Comparison of ENCODE assay signal across 1 cellular context in genomic region chr10:97318772-97319651, GRCh38.
TF ChIP-seq lines count a peak whose summit lies in the region.

A gene with protein sequence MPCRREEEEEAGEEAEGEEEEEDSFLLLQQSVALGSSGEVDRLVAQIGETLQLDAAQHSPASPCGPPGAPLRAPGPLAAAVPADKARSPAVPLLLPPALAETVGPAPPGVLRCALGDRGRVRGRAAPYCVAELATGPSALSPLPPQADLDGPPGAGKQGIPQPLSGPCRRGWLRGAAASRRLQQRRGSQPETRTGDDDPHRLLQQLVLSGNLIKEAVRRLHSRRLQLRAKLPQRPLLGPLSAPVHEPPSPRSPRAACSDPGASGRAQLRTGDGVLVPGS (plus strand): TSS chr10:97319271. CDS start chr10:97319454, 183 bp downstream.

TF ChIP-seq in HepG2, 621 proteins besides CTCF, POLR2A, EP300 and RAD21 (continued from another document and continues in another):
- no peak for TF ChIP-seq ZBTB39 (CRISPR knock-in tag; IDR thresholded peaks at IDR 0.05)
- no peak for TF ChIP-seq ZMYM4 (CRISPR knock-in tag; IDR thresholded peaks at IDR 0.05)
- no peak for TF ChIP-seq EZH2 (conservative IDR thresholded peaks at IDR 0.05; ENCODE audit: low read depth, low read length)
- no peak for TF ChIP-seq SNRNP70 (IDR thresholded peaks at IDR 0.05; ENCODE audit: low read depth, low read length)
- peak; percentile 7 for TF ChIP-seq AGO1 (IDR thresholded peaks at IDR 0.05; ENCODE audit: low read depth, low read length, poor library complexity, severe bottlenecking)
- TF ChIP-seq CCAR2 (optimal IDR thresholded peaks at IDR 0.05; ENCODE audit: low read depth, low read length), result no peak
- no peak for TF ChIP-seq SOX6 (IDR thresholded peaks at IDR 0.05)
- TF ChIP-seq SOX6 (CRISPR knock-in tag; IDR thresholded peaks at IDR 0.05), result peak; percentile 90
- TF ChIP-seq, protein P1, sequence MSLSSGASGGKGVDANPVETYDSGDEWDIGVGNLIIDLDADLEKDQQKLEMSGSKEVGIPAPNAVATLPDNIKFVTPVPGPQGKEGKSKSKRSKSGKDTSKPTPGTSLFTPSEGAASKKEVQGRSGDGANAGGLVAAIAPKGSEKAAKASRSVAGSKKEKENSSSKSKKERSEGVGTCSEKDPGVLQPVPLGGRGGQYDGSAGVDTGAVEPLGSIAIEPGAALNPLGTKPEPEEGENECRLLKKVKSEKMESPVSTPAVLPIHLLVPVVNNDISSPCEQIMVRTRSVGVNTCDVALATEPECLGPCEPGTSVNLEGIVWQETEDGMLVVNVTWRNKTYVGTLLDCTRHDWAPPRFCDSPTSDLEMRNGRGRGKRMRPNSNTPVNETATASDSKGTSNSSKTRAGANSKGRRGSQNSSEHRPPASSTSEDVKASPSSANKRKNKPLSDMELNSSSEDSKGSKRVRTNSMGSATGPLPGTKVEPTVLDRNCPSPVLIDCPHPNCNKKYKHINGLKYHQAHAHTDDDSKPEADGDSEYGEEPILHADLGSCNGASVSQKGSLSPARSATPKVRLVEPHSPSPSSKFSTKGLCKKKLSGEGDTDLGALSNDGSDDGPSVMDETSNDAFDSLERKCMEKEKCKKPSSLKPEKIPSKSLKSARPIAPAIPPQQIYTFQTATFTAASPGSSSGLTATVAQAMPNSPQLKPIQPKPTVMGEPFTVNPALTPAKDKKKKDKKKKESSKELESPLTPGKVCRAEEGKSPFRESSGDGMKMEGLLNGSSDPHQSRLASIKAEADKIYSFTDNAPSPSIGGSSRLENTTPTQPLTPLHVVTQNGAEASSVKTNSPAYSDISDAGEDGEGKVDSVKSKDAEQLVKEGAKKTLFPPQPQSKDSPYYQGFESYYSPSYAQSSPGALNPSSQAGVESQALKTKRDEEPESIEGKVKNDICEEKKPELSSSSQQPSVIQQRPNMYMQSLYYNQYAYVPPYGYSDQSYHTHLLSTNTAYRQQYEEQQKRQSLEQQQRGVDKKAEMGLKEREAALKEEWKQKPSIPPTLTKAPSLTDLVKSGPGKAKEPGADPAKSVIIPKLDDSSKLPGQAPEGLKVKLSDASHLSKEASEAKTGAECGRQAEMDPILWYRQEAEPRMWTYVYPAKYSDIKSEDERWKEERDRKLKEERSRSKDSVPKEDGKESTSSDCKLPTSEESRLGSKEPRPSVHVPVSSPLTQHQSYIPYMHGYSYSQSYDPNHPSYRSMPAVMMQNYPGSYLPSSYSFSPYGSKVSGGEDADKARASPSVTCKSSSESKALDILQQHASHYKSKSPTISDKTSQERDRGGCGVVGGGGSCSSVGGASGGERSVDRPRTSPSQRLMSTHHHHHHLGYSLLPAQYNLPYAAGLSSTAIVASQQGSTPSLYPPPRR (CRISPR knock-in tag; IDR thresholded peaks at IDR 0.05; ENCODE audit: borderline replicate concordance), result no peak
- peak; percentile 67; the same call in 1 of the 2 replicates for TF ChIP-seq RFXAP (CRISPR knock-in tag; IDR thresholded peaks at IDR 0.05; ENCODE audit: borderline replicate concordance)
- no peak for TF ChIP-seq MEF2D (CRISPR knock-in tag; IDR thresholded peaks at IDR 0.05)
- no peak for TF ChIP-seq MYNN (CRISPR knock-in tag; IDR thresholded peaks at IDR 0.05; ENCODE audit: low read depth)
- TF ChIP-seq, protein P2, sequence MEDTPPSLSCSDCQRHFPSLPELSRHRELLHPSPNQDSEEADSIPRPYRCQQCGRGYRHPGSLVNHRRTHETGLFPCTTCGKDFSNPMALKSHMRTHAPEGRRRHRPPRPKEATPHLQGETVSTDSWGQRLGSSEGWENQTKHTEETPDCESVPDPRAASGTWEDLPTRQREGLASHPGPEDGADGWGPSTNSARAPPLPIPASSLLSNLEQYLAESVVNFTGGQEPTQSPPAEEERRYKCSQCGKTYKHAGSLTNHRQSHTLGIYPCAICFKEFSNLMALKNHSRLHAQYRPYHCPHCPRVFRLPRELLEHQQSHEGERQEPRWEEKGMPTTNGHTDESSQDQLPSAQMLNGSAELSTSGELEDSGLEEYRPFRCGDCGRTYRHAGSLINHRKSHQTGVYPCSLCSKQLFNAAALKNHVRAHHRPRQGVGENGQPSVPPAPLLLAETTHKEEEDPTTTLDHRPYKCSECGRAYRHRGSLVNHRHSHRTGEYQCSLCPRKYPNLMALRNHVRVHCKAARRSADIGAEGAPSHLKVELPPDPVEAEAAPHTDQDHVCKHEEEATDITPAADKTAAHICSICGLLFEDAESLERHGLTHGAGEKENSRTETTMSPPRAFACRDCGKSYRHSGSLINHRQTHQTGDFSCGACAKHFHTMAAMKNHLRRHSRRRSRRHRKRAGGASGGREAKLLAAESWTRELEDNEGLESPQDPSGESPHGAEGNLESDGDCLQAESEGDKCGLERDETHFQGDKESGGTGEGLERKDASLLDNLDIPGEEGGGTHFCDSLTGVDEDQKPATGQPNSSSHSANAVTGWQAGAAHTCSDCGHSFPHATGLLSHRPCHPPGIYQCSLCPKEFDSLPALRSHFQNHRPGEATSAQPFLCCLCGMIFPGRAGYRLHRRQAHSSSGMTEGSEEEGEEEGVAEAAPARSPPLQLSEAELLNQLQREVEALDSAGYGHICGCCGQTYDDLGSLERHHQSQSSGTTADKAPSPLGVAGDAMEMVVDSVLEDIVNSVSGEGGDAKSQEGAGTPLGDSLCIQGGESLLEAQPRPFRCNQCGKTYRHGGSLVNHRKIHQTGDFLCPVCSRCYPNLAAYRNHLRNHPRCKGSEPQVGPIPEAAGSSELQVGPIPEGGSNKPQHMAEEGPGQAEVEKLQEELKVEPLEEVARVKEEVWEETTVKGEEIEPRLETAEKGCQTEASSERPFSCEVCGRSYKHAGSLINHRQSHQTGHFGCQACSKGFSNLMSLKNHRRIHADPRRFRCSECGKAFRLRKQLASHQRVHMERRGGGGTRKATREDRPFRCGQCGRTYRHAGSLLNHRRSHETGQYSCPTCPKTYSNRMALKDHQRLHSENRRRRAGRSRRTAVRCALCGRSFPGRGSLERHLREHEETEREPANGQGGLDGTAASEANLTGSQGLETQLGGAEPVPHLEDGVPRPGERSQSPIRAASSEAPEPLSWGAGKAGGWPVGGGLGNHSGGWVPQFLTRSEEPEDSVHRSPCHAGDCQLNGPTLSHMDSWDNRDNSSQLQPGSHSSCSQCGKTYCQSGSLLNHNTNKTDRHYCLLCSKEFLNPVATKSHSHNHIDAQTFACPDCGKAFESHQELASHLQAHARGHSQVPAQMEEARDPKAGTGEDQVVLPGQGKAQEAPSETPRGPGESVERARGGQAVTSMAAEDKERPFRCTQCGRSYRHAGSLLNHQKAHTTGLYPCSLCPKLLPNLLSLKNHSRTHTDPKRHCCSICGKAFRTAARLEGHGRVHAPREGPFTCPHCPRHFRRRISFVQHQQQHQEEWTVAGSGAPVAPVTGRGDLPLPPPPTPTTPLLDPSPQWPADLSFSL (CRISPR knock-in tag; IDR thresholded peaks at IDR 0.05), result no peak
- TF ChIP-seq HHEX (CRISPR knock-in tag; IDR thresholded peaks at IDR 0.05), result no peak
- TF ChIP-seq ZSCAN20 (CRISPR knock-in tag; IDR thresholded peaks at IDR 0.05; ENCODE audit: borderline replicate concordance), result 0 out of 2 replicates have a peak, but pooled peaks have one; percentile 29
- no peak for TF ChIP-seq RBM22 (optimal IDR thresholded peaks at IDR 0.05; ENCODE audit: low read length)
- TF ChIP-seq NR0B2 (CRISPR knock-in tag; IDR thresholded peaks at IDR 0.05), result no peak; the same call in 1 of the 2 replicates
- peak; percentile 47; the same call in 1 of the 2 replicates for TF ChIP-seq TMF1 (CRISPR knock-in tag; IDR thresholded peaks at IDR 0.05; ENCODE audit: low read depth)
- no peak for TF ChIP-seq TCF7L2 (IDR thresholded peaks at IDR 0.05; ENCODE audit: low read depth, low read length)
- peak; percentile 38; the same call in 1 of the 2 replicates for TF ChIP-seq MED13 (CRISPR knock-in tag; IDR thresholded peaks at IDR 0.05)
- TF ChIP-seq ARNTL (CRISPR knock-in tag; IDR thresholded peaks at IDR 0.05), result no peak
- TF ChIP-seq, protein P3, sequence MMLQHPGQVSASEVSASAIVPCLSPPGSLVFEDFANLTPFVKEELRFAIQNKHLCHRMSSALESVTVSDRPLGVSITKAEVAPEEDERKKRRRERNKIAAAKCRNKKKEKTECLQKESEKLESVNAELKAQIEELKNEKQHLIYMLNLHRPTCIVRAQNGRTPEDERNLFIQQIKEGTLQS (CRISPR knock-in tag; IDR thresholded peaks at IDR 0.05), result 0 out of 2 replicates have a peak, but pooled peaks have one; percentile 33
- TF ChIP-seq, protein P4, sequence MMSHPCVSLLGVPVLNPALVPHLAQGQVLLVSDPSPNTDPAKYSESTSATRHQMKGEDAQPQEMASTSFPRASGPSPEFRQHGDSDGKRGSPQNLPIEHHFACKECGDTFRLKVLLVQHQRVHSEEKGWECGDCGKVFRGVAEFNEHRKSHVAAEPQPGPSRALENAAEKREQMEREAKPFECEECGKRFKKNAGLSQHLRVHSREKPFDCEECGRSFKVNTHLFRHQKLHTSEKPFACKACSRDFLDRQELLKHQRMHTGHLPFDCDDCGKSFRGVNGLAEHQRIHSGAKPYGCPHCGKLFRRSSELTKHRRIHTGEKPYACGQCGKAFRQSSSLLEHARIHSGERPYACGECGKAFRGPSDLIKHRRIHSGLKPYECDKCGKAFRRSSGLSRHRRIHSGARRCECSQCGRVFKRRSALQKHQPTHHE (CRISPR knock-in tag; IDR thresholded peaks at IDR 0.05; ENCODE audit: borderline replicate concordance), result no peak; the same call in 1 of the 2 replicates
- no peak for TF ChIP-seq ZIK1 (CRISPR knock-in tag; IDR thresholded peaks at IDR 0.05; ENCODE audit: borderline replicate concordance, low read depth)
- TF ChIP-seq DZIP1 (CRISPR knock-in tag; IDR thresholded peaks at IDR 0.05), result peak; percentile 71; the same call in 1 of the 2 replicates
- peak; percentile 58 for TF ChIP-seq YEATS4 (CRISPR knock-in tag; IDR thresholded peaks at IDR 0.05; ENCODE audit: borderline replicate concordance)
- peak; percentile 36 for TF ChIP-seq PHF8 (CRISPR knock-in tag; IDR thresholded peaks at IDR 0.05)
- TF ChIP-seq ZNF383 (CRISPR knock-in tag; IDR thresholded peaks at IDR 0.05; ENCODE audit: borderline replicate concordance), result no peak
- TF ChIP-seq ZNF430 (CRISPR knock-in tag; IDR thresholded peaks at IDR 0.05), result no peak; the same call in 1 of the 2 replicates
- peak; percentile 56; the same call in 1 of the 2 replicates for TF ChIP-seq SALL1 (CRISPR knock-in tag; IDR thresholded peaks at IDR 0.05)
- peak; percentile 80 for TF ChIP-seq FOXP1 (IDR thresholded peaks at IDR 0.05)
- TF ChIP-seq FOXP1 (CRISPR knock-in tag; IDR thresholded peaks at IDR 0.05), result no peak
- no peak for TF ChIP-seq ZNF564 (CRISPR knock-in tag; IDR thresholded peaks at IDR 0.05)
- no peak for TF ChIP-seq ZBTB44 (CRISPR knock-in tag; IDR thresholded peaks at IDR 0.05)
- no peak for TF ChIP-seq ZKSCAN5 (CRISPR knock-in tag; IDR thresholded peaks at IDR 0.05)
- no peak for TF ChIP-seq KLF11 (CRISPR knock-in tag; IDR thresholded peaks at IDR 0.05)
- no peak for TF ChIP-seq ISX (CRISPR knock-in tag; conservative IDR thresholded peaks at IDR 0.05)
- no peak for TF ChIP-seq ONECUT2 (CRISPR knock-in tag; IDR thresholded peaks at IDR 0.05)
- TF ChIP-seq PCBP1 (IDR thresholded peaks at IDR 0.05; ENCODE audit: borderline replicate concordance, low read depth, low read length), result peak; percentile 95
- TF ChIP-seq, protein P5, sequence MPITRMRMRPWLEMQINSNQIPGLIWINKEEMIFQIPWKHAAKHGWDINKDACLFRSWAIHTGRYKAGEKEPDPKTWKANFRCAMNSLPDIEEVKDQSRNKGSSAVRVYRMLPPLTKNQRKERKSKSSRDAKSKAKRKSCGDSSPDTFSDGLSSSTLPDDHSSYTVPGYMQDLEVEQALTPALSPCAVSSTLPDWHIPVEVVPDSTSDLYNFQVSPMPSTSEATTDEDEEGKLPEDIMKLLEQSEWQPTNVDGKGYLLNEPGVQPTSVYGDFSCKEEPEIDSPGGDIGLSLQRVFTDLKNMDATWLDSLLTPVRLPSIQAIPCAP (CRISPR knock-in tag; IDR thresholded peaks at IDR 0.05; ENCODE audit: low read depth), result no peak
